1 cellular context compared by ENCODE assay signal in the genomic region with DNA sequence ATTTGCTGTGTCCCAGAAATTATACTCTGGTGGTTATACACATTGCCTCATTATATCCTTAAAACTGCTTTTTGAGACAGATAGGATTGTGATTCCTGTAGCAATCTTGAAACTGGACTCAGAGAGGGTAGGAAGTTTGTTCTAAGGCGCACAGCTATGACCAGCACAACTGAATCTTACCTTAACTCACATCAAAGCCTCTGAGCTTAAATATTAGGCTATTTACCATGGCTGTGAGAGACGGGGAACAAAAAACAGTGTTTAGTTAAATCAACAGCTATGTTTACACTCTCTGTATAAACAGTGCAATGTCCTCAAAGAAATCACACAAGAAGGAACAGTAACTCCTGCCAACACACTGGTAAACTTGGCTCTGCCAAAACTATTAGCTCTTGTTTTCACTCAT.
TF ChIP-seq lines count a peak whose summit lies in the region.

No MANE protein-coding gene starts in this region.

TF ChIP-seq in A549, 52 proteins besides CTCF, POLR2A, EP300 and RAD21 (continued from another document):
- TF ChIP-seq POLR2AphosphoS2 (conservative IDR thresholded peaks at IDR 0.05; ENCODE audit: low read length) (no peak), MAZ (IDR thresholded peaks at IDR 0.05; ENCODE audit: borderline replicate concordance, low read depth, low read length) (no peak), ZFP36 (IDR thresholded peaks at IDR 0.05; ENCODE audit: borderline replicate concordance, partially characterized antibody) (peak; percentile 44), ZNF302 (CRISPR knock-in tag; IDR thresholded peaks at IDR 0.05) (no peak)
